ENCODE assay signal across 1 cellular context in the genomic region with DNA sequence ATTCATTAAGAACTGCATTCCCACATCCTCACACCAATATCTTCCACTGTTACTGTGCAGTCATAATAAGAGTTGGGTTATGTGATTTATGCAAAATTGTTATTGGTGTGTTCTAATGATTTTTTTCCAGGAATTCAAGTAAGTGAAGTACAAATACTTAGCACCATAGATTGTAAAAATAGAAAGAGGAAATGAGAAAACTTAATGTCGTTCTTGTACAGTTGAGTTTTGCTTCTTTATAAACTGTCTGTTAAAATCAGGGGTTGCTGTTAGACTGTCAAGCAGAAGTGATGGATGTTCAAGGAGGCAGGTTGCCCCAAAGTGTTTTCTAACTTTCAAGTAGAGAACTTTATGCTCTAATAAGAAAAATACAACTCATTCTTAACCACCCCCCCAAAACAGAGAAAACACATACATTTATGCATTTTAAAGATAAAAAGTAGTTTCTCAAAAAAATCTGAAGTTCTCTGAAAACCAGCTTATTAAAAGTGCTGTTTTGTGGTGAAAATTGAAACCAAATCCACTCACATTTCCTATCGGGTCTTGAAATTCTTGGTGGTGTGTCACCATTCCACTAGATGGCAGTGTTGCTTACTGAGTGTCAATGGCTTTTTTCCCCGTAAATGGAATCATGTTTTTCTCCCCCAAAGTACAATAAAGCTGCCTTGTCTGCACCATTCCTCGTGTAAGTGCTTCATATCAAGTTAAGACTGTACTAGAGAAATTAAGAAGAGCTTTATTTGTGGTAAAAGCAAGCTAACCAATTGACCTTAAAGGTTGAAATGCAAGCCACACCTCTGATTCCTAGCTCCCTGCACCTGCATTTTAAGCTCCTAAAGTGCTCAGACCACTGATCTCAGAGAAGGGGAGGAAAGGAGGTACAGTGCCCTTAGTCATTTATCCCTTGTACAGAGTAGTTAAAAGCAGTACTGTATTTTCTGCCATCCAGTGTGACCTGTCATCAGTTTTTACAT.
TF ChIP-seq lines count a peak whose summit lies in the region.

No MANE protein-coding gene starts in this region.

TF ChIP-seq in GM12878, 131 proteins besides CTCF, POLR2A, EP300 and RAD21 (continued from another document and continues in another):
- TF ChIP-seq, protein P1, sequence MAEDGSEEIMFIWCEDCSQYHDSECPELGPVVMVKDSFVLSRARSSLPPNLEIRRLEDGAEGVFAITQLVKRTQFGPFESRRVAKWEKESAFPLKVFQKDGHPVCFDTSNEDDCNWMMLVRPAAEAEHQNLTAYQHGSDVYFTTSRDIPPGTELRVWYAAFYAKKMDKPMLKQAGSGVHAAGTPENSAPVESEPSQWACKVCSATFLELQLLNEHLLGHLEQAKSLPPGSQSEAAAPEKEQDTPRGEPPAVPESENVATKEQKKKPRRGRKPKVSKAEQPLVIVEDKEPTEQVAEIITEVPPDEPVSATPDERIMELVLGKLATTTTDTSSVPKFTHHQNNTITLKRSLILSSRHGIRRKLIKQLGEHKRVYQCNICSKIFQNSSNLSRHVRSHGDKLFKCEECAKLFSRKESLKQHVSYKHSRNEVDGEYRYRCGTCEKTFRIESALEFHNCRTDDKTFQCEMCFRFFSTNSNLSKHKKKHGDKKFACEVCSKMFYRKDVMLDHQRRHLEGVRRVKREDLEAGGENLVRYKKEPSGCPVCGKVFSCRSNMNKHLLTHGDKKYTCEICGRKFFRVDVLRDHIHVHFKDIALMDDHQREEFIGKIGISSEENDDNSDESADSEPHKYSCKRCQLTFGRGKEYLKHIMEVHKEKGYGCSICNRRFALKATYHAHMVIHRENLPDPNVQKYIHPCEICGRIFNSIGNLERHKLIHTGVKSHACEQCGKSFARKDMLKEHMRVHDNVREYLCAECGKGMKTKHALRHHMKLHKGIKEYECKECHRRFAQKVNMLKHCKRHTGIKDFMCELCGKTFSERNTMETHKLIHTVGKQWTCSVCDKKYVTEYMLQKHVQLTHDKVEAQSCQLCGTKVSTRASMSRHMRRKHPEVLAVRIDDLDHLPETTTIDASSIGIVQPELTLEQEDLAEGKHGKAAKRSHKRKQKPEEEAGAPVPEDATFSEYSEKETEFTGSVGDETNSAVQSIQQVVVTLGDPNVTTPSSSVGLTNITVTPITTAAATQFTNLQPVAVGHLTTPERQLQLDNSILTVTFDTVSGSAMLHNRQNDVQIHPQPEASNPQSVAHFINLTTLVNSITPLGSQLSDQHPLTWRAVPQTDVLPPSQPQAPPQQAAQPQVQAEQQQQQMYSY (CRISPR knock-in tag; IDR thresholded peaks at IDR 0.05): no peak
- TF ChIP-seq ZNF24 (IDR thresholded peaks at IDR 0.05) (no peak), TARDBP (IDR thresholded peaks at IDR 0.05; ENCODE audit: borderline replicate concordance) (no peak), ZZZ3 (IDR thresholded peaks at IDR 0.05; ENCODE audit: control insufficient read depth, insufficient read length, low read depth) (no peak), NBN (IDR thresholded peaks at IDR 0.05) (peak; percentile 58; the same call in 1 of the 2 replicates), ZNF274 (IDR thresholded peaks at IDR 0.05; ENCODE audit: insufficient read depth, insufficient read length) (no peak), SP1 (IDR thresholded peaks at IDR 0.05; ENCODE audit: low read depth, low read length) (no peak), MXI1 (IDR thresholded peaks at IDR 0.05; ENCODE audit: low read depth, low read length) (no peak), ASH2L (IDR thresholded peaks at IDR 0.05; ENCODE audit: borderline replicate concordance, low read depth) (no peak), FOXK2 (IDR thresholded peaks at IDR 0.05) (no peak), KDM1A (IDR thresholded peaks at IDR 0.05; ENCODE audit: borderline replicate concordance) (no peak), MYB (IDR thresholded peaks at IDR 0.05; ENCODE audit: borderline replicate concordance, low read depth, low read length) (no peak), NR2C1 (IDR thresholded peaks at IDR 0.05) (no peak), SUZ12 (IDR thresholded peaks at IDR 0.05; ENCODE audit: unreplicated experiment) (no peak), WRNIP1 (IDR thresholded peaks at IDR 0.05; ENCODE audit: borderline replicate concordance, low read depth, low read length) (no peak), SRF (IDR thresholded peaks at IDR 0.05; ENCODE audit: low read depth in 2 of 2, low read length in 2 of 2) (no peak), DPF2 (IDR thresholded peaks at IDR 0.05) (peak; percentile 89), YBX1 (IDR thresholded peaks at IDR 0.05) (no peak), ZNF217 (IDR thresholded peaks at IDR 0.05) (peak; percentile 66; the same call in 1 of the 2 replicates), SMAD1 (IDR thresholded peaks at IDR 0.05; ENCODE audit: low read depth, partially characterized antibody) (no peak), ZNF622 (IDR thresholded peaks at IDR 0.05) (no peak)
- TF ChIP-seq, protein P2, sequence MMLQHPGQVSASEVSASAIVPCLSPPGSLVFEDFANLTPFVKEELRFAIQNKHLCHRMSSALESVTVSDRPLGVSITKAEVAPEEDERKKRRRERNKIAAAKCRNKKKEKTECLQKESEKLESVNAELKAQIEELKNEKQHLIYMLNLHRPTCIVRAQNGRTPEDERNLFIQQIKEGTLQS (IDR thresholded peaks at IDR 0.05; ENCODE audit: borderline replicate concordance, extremely low read depth, low read depth, low read length): no peak
- TF ChIP-seq, protein P3, sequence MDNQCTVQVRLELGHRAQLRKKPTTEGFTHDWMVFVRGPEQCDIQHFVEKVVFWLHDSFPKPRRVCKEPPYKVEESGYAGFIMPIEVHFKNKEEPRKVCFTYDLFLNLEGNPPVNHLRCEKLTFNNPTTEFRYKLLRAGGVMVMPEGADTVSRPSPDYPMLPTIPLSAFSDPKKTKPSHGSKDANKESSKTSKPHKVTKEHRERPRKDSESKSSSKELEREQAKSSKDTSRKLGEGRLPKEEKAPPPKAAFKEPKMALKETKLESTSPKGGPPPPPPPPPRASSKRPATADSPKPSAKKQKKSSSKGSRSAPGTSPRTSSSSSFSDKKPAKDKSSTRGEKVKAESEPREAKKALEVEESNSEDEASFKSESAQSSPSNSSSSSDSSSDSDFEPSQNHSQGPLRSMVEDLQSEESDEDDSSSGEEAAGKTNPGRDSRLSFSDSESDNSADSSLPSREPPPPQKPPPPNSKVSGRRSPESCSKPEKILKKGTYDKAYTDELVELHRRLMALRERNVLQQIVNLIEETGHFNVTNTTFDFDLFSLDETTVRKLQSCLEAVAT (IDR thresholded peaks at IDR 0.05): no peak; the same call in 1 of the 2 replicates
- TF ChIP-seq, protein P4, sequence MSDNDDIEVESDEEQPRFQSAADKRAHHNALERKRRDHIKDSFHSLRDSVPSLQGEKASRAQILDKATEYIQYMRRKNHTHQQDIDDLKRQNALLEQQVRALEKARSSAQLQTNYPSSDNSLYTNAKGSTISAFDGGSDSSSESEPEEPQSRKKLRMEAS (IDR thresholded peaks at IDR 0.05; ENCODE audit: low read depth, low read length): no peak
- TF ChIP-seq, protein P5, sequence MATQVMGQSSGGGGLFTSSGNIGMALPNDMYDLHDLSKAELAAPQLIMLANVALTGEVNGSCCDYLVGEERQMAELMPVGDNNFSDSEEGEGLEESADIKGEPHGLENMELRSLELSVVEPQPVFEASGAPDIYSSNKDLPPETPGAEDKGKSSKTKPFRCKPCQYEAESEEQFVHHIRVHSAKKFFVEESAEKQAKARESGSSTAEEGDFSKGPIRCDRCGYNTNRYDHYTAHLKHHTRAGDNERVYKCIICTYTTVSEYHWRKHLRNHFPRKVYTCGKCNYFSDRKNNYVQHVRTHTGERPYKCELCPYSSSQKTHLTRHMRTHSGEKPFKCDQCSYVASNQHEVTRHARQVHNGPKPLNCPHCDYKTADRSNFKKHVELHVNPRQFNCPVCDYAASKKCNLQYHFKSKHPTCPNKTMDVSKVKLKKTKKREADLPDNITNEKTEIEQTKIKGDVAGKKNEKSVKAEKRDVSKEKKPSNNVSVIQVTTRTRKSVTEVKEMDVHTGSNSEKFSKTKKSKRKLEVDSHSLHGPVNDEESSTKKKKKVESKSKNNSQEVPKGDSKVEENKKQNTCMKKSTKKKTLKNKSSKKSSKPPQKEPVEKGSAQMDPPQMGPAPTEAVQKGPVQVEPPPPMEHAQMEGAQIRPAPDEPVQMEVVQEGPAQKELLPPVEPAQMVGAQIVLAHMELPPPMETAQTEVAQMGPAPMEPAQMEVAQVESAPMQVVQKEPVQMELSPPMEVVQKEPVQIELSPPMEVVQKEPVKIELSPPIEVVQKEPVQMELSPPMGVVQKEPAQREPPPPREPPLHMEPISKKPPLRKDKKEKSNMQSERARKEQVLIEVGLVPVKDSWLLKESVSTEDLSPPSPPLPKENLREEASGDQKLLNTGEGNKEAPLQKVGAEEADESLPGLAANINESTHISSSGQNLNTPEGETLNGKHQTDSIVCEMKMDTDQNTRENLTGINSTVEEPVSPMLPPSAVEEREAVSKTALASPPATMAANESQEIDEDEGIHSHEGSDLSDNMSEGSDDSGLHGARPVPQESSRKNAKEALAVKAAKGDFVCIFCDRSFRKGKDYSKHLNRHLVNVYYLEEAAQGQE (IDR thresholded peaks at IDR 0.05; ENCODE audit: low read depth, low read length): no peak
- TF ChIP-seq, protein P6, sequence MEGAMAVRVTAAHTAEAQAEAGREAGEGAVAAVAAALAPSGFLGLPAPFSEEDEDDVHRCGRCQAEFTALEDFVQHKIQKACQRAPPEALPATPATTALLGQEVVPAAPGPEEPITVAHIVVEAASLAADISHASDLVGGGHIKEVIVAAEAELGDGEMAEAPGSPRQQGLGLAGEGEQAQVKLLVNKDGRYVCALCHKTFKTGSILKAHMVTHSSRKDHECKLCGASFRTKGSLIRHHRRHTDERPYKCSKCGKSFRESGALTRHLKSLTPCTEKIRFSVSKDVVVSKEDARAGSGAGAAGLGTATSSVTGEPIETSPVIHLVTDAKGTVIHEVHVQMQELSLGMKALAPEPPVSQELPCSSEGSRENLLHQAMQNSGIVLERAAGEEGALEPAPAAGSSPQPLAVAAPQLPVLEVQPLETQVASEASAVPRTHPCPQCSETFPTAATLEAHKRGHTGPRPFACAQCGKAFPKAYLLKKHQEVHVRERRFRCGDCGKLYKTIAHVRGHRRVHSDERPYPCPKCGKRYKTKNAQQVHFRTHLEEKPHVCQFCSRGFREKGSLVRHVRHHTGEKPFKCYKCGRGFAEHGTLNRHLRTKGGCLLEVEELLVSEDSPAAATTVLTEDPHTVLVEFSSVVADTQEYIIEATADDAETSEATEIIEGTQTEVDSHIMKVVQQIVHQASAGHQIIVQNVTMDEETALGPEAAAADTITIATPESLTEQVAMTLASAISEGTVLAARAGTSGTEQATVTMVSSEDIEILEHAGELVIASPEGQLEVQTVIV (IDR thresholded peaks at IDR 0.05; ENCODE audit: borderline replicate concordance, partially characterized antibody): no peak
- TF ChIP-seq, protein P7, sequence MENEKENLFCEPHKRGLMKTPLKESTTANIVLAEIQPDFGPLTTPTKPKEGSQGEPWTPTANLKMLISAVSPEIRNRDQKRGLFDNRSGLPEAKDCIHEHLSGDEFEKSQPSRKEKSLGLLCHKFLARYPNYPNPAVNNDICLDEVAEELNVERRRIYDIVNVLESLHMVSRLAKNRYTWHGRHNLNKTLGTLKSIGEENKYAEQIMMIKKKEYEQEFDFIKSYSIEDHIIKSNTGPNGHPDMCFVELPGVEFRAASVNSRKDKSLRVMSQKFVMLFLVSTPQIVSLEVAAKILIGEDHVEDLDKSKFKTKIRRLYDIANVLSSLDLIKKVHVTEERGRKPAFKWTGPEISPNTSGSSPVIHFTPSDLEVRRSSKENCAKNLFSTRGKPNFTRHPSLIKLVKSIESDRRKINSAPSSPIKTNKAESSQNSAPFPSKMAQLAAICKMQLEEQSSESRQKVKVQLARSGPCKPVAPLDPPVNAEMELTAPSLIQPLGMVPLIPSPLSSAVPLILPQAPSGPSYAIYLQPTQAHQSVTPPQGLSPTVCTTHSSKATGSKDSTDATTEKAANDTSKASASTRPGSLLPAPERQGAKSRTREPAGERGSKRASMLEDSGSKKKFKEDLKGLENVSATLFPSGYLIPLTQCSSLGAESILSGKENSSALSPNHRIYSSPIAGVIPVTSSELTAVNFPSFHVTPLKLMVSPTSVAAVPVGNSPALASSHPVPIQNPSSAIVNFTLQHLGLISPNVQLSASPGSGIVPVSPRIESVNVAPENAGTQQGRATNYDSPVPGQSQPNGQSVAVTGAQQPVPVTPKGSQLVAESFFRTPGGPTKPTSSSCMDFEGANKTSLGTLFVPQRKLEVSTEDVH (IDR thresholded peaks at IDR 0.05; ENCODE audit: low read depth, partially characterized antibody): no peak
- TF ChIP-seq, protein P8, sequence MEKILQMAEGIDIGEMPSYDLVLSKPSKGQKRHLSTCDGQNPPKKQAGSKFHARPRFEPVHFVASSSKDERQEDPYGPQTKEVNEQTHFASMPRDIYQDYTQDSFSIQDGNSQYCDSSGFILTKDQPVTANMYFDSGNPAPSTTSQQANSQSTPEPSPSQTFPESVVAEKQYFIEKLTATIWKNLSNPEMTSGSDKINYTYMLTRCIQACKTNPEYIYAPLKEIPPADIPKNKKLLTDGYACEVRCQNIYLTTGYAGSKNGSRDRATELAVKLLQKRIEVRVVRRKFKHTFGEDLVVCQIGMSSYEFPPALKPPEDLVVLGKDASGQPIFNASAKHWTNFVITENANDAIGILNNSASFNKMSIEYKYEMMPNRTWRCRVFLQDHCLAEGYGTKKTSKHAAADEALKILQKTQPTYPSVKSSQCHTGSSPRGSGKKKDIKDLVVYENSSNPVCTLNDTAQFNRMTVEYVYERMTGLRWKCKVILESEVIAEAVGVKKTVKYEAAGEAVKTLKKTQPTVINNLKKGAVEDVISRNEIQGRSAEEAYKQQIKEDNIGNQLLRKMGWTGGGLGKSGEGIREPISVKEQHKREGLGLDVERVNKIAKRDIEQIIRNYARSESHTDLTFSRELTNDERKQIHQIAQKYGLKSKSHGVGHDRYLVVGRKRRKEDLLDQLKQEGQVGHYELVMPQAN (conservative IDR thresholded peaks at IDR 0.05): no peak
- TF ChIP-seq, protein P9, sequence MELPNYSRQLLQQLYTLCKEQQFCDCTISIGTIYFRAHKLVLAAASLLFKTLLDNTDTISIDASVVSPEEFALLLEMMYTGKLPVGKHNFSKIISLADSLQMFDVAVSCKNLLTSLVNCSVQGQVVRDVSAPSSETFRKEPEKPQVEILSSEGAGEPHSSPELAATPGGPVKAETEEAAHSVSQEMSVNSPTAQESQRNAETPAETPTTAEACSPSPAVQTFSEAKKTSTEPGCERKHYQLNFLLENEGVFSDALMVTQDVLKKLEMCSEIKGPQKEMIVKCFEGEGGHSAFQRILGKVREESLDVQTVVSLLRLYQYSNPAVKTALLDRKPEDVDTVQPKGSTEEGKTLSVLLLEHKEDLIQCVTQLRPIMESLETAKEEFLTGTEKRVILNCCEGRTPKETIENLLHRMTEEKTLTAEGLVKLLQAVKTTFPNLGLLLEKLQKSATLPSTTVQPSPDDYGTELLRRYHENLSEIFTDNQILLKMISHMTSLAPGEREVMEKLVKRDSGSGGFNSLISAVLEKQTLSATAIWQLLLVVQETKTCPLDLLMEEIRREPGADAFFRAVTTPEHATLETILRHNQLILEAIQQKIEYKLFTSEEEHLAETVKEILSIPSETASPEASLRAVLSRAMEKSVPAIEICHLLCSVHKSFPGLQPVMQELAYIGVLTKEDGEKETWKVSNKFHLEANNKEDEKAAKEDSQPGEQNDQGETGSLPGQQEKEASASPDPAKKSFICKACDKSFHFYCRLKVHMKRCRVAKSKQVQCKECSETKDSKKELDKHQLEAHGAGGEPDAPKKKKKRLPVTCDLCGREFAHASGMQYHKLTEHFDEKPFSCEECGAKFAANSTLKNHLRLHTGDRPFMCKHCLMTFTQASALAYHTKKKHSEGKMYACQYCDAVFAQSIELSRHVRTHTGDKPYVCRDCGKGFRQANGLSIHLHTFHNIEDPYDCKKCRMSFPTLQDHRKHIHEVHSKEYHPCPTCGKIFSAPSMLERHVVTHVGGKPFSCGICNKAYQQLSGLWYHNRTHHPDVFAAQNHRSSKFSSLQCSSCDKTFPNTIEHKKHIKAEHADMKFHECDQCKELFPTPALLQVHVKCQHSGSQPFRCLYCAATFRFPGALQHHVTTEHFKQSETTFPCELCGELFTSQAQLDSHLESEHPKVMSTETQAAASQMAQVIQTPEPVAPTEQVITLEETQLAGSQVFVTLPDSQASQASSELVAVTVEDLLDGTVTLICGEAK (IDR thresholded peaks at IDR 0.05; ENCODE audit: borderline replicate concordance): peak; percentile 74; the same call in 1 of the 2 replicates
